Comparison of ENCODE assay signal across 15 cellular contexts in the genomic region with DNA sequence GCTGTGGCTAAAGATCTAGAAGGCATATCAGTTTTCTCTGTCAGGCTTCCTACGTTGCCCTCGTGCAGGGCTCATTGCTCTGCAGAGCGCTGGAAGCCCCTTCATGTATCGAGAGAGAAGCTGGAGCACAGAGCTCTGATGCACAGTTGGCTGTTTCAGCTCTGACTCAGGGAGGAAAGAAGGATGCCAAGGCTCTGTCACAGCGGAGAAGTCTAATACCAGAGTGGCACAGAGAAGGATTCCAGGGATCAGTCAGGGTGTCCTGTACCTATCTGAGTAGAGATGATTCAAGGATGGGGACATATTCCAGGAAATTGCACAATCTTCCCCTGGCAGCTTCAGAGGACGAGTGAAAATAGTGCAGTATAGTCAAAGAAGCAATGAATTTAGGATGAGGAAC.
DNase-seq lines count a peak whose midpoint lies in the region; ATAC-seq, FAIRE-seq and TF ChIP-seq lines count a peak whose summit lies in the region.
"Had no signal": no experiment of that assay in that cellular context is flagged by ENCODE, and none has a peak within 500 bp of the region (broad histone marks: within the 10 kb centered on the region; RNA-seq: fewer than 3 reads in every experiment).

No MANE protein-coding gene starts in this region.

- no peak overlapping the region for H3K4me2 ChIP-seq in IMR-90 (ENCODE audit: low read depth, low read length)
- no peak overlapping the region for H3K4me2 ChIP-seq in HepG2 (ENCODE audit: low read depth, low read length)

- H2BK120ac ChIP-seq in IMR-90 (ENCODE audit: low read depth, low read length): no peak overlapping the region

- no peak overlapping the region for H2BK15ac ChIP-seq in IMR-90 (ENCODE audit: low read depth, low read length)

- H3K18ac ChIP-seq in IMR-90 (ENCODE audit: low read depth, low read length): no peak overlapping the region

- H4K8ac ChIP-seq in IMR-90 (ENCODE audit: low read depth in 2 of 2, low read length in 2 of 2): no peak overlapping the region

- in situ Hi-C loops in IMR-90 (cut with MboI; ENCODE audit: low sequenced_read_pairs): no loop called here
- in situ Hi-C loops in HepG2 (cut with HindIII; ENCODE audit: extremely low pct_ligation_motif_present, low pct_unique_long_range_greater_than_20kb): no loop called here

- CTCF ChIA-PET in IMR-90 (lab: Yijun Ruan, JAX) (interaction anchor here (1.1 kb wide), 1 partner anchor 15 kb away, joined by 4 read pairs; no protein-coding TSS in a partner anchor), HepG2 (lab: Yijun Ruan, JAX; ENCODE audit: low intra/inter-chr PET ratio, low total read pairs) (no interaction called here)

- no peak overlapping the region for H4K91ac ChIP-seq in IMR-90 (ENCODE audit: insufficient read depth, low read depth, low read length)

- no peak overlapping the region for H2BK5ac ChIP-seq in IMR-90 (ENCODE audit: low read depth, low read length, poor library complexity, severe bottlenecking)

- intact Hi-C loops in IMR-90 (cut with micrococcal nuclease): no loop called here
- intact Hi-C loops in HepG2 (cut with micrococcal nuclease; ENCODE audit: unreplicated experiment): no loop called here

- no peak for TF ChIP-seq RAD21 in IMR-90 (IDR thresholded peaks at IDR 0.05; ENCODE audit: low read length)
- no peak for TF ChIP-seq RAD21 in HepG2 (CRISPR knock-in tag; IDR thresholded peaks at IDR 0.05)

- no peak overlapping the region for H4K5ac ChIP-seq in IMR-90 (ENCODE audit: low read depth, low read length)

- no peak for FAIRE-seq in HepG2 (lab: Jason Lieb, UNC)
- FAIRE-seq: GM12892, kidney had no signal

- ATAC-seq in IMR-90 (ENCODE audit: low read depth) (peak; percentile 46), HepG2 (no peak), GM19035 (IDR thresholded peaks at IDR 0.05; ENCODE audit: unreplicated experiment) (no peak)
- no peak for ATAC-seq in activated CD4-positive, CD25-positive, alpha-beta regulatory T cell treated with anti-CD3 and anti-CD28 coated beads, Interleukin-2, amount 50 U/mL, for 24 hours

- dilution Hi-C loops in IMR-90 (cut with HindIII; ENCODE audit: low sequenced_read_pairs, unreplicated experiment): no loop called here

- H3K36me3 ChIP-seq in IMR-90 (ENCODE audit: control insufficient read depth, insufficient read depth, low read length) (no peaks in the 10 kb centered on the region), HepG2 (replicated peaks in 1 of 2; ENCODE audit: control insufficient read depth in 1 of 2, insufficient read depth in 2 of 2, low read length in 2 of 2) (no peaks in the 10 kb centered on the region)
- H3K36me3 ChIP-seq: gastrocnemius medialis, SJSA1 had no signal

- 60% methylated on average over 1 of the region's 6 CpGs; no CpG with 5 or more reads in 1 of the 2 experiments for WGBS in IMR-90 (ENCODE audit: extremely low coverage in 2 of 2, insufficient read length in 1 of 2), 2 experiments
- 3% methylated on average over 6 of the region's 6 CpGs for WGBS in HepG2 (ENCODE audit: low lambda C conversion rate)

- H4K20me1 ChIP-seq in IMR-90 (ENCODE audit: insufficient read depth, low read length): no peaks in the 10 kb centered on the region
- H4K20me1 ChIP-seq in HepG2 (ENCODE audit: insufficient read depth, low read length): no peaks in the 10 kb centered on the region

- H3K27me3 ChIP-seq in IMR-90 (ENCODE audit: control insufficient read depth, insufficient read depth, low read length) (no peaks in the 10 kb centered on the region), HepG2 (ENCODE audit: control insufficient read depth in 1 of 2, insufficient read depth in 2 of 2, low read length in 2 of 2) (no peaks in the 10 kb centered on the region)
- H3K27me3 ChIP-seq: gastrocnemius medialis, SJSA1 had no signal

- no peak for TF ChIP-seq CTCF in IMR-90 (conservative IDR thresholded peaks at IDR 0.05; ENCODE audit: low read depth, low read length)
- TF ChIP-seq CTCF in HepG2 (CRISPR knock-in tag; IDR thresholded peaks at IDR 0.05): no peak

- no peak overlapping the region for H3K56ac ChIP-seq in IMR-90 (ENCODE audit: extremely low read depth, insufficient read depth, low read length)

- POLR2A ChIA-PET in IMR-90 (lab: Charles Lee; ENCODE audit: unreplicated experiment): no interaction called here
- POLR2A ChIA-PET in HepG2 (lab: Yijun Ruan, JAX): no interaction called here

- no peaks in the 10 kb centered on the region for H3K79me1 ChIP-seq in IMR-90 (ENCODE audit: low read depth in 1 of 2, low read length in 2 of 2)

- H3K9me3 ChIP-seq in IMR-90 (ENCODE audit: control insufficient read depth, insufficient read depth, low read length) (no peaks in the 10 kb centered on the region; the same call in 1 of the 2 replicates), HepG2 (ENCODE audit: low read length) (no peaks in the 10 kb centered on the region)
- H3K9me3 ChIP-seq: gastrocnemius medialis, SJSA1 had no signal

- TF ChIP-seq POLR2A in IMR-90 (IDR thresholded peaks at IDR 0.05; ENCODE audit: low read depth, low read length) (no peak), HepG2 (IDR thresholded peaks at IDR 0.05; ENCODE audit: insufficient read depth in 1 of 2, low read depth in 2 of 2, low read length in 2 of 2) (no peak)

- DNase-seq in A172 (ENCODE audit: low spot score) (peak; percentile 67), IMR-90 (peak; percentile 19), amniotic stem cell (lab: John Stamatoyannopoulos, UW) (peak; percentile 29), HepG2 (ENCODE audit: low spot score) (no peak), NCI-H1048 (lab: John Stamatoyannopoulos, UW) (no peak)
- no peak for DNase-seq in activated T-cell treated with anti-CD3 and anti-CD28 coated beads, Interleukin-2, amount 50 U/mL, for 1 hour
- DNase-seq: DMS153, kidney, NCI-H1417, NCI-H748 treated with DMSO at 0.1 percent for 48 hours had no signal

- H2BK20ac ChIP-seq in IMR-90 (ENCODE audit: low read depth, low read length): no peak overlapping the region

- no peak overlapping the region for H2AK5ac ChIP-seq in IMR-90 (ENCODE audit: low read depth, low read length)

- BruUV-seq in IMR-90 (replicated peaks; lab: Mats Ljungman, UMichigan) (no TSS peak), HepG2 (replicated peaks; lab: Mats Ljungman, UMichigan) (no TSS peak)

- H3K4me3 ChIP-seq in IMR-90 (ENCODE audit: insufficient read depth, low read depth, low read length) (no peak overlapping the region), HepG2 (replicated peaks in 1 of 3; ENCODE audit: insufficient read depth in 1 of 3, low read depth in 2 of 3, low read length in 3 of 3) (no peak overlapping the region)
- H3K4me3 ChIP-seq: gastrocnemius medialis, SJSA1 had no signal

- no peaks in the 10 kb centered on the region; the same call in 1 of the 2 replicates for H3K4me1 ChIP-seq in IMR-90 (ENCODE audit: control insufficient read depth, insufficient read depth, low read length)
- no peaks in the 10 kb centered on the region for H3K4me1 ChIP-seq in HepG2 (ENCODE audit: insufficient read depth, low read length)
- H3K4me1 ChIP-seq: gastrocnemius medialis, SJSA1 had no signal

- H3K4ac ChIP-seq in IMR-90 (ENCODE audit: low read depth, low read length): no peak overlapping the region

- H3K9ac ChIP-seq in IMR-90 (ENCODE audit: low read depth, low read length) (no peak overlapping the region), HepG2 (ENCODE audit: insufficient read depth, low read depth, low read length) (no peak overlapping the region)

- H3K27ac ChIP-seq in IMR-90 (ENCODE audit: insufficient read depth, low read length): no peak overlapping the region
- no peak overlapping the region for H3K27ac ChIP-seq in HepG2 (ENCODE audit: extremely low read length, insufficient read depth, low read length)
- H3K27ac ChIP-seq: gastrocnemius medialis, SJSA1 had no signal

- H3K79me2 ChIP-seq in HepG2 (ENCODE audit: insufficient read depth, low read length): no peaks in the 10 kb centered on the region

- H2AFZ ChIP-seq in IMR-90 (replicated peaks; ENCODE audit: low read length, poor library complexity): no peak overlapping the region
- no peak overlapping the region for H2AFZ ChIP-seq in HepG2 (ENCODE audit: low read length)

- H3K23ac ChIP-seq in IMR-90 (ENCODE audit: low read depth, low read length): no peak overlapping the region

- H3K14ac ChIP-seq in IMR-90 (replicated peaks; ENCODE audit: low read depth, low read length): no peak overlapping the region

- TF ChIP-seq EP300 in HepG2 (IDR thresholded peaks at IDR 0.05; ENCODE audit: low read depth in 2 of 2, low read length in 2 of 2) (no peak), HepG2 (CRISPR knock-in tag; IDR thresholded peaks at IDR 0.05; ENCODE audit: borderline replicate concordance) (no peak)

- H2AK9ac ChIP-seq in IMR-90 (replicated peaks; ENCODE audit: low read depth, low read length, poor library complexity): no peak overlapping the region

- no peaks in the 10 kb centered on the region for H3K9me1 ChIP-seq in IMR-90 (ENCODE audit: insufficient read depth, low read length)

TF ChIP-seq in IMR-90, 13 proteins besides CTCF, POLR2A, EP300 and RAD21:
- TF ChIP-seq CEBPB (IDR thresholded peaks at IDR 0.05; ENCODE audit: low read depth, low read length): peak; percentile 84
- no peak for TF ChIP-seq MAZ (IDR thresholded peaks at IDR 0.05; ENCODE audit: borderline replicate concordance, low read depth, low read length)
- TF ChIP-seq MXI1 (IDR thresholded peaks at IDR 0.05; ENCODE audit: borderline replicate concordance, low read depth, low read length): no peak
TF ChIP-seq in IMR-90: peak in this region for 1.

TF ChIP-seq in HepG2, 621 proteins besides CTCF, POLR2A, EP300 and RAD21:
- TF ChIP-seq PCBP2 (optimal IDR thresholded peaks at IDR 0.05; ENCODE audit: low read depth, low read length, poor library complexity, severe bottlenecking): no peak
- TF ChIP-seq CEBPB (IDR thresholded peaks at IDR 0.05; ENCODE audit: borderline replicate concordance, low read depth, low read length): peak; percentile 68; the same call in 1 of the 2 replicates

Comparison
In these comparisons a context has a peak if more than half of its experiments do, and no peak if none do; other contexts are left out.
1. DNase-seq: peak in A172 (single experiment), IMR-90 (single experiment) and amniotic stem cell (single experiment); none in HepG2 (single experiment), activated T-cell treated with anti-CD3 and anti-CD28 coated beads, Interleukin-2, amount 50 U/mL, for 1 hour (single experiment) and NCI-H1048 (single experiment).